In the genomic region with DNA sequence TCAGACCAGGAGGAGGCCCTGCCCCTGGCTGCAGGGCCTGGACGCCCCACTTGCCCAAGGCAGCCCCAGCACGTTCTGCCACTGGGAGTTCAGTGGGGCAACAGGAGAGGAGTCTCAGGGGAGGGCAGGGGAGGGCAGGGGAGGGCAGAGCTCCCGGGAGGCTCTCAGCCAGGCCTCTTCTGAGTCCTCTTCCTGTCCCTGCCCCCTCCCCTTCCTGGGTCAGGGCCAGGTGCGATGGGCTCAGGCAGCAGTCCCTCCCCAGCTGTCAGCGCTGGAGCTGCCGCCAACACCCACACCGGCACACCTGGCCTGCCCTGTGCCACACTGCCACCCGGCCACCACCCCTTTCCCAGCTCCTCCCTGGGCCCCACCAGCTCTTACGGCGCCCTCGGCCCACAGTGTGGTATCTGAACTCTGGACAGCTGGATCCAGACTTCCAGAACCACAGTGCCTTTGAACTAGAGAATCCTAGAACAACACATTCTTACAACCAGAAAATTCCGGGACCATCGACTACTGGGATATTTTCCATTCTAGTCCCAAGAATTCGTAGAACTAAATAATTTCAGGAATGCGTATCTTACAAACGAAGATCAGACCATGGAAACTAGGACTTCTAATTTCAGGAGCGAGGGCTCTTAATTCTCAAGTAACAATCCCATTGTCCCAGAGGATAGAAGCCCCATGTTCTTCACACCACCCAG, we compare ENCODE assay signal across 8 cellular contexts. TPM values are rescaled to one million over a fixed set of nuclear protein-coding genes. Genes with fewer than 3 reads are reported as not detected.
DNase-seq lines count a peak whose midpoint lies in the region; ATAC-seq and TF ChIP-seq lines count a peak whose summit lies in the region.

No MANE protein-coding gene starts in this region.

- H3K4me3 Mint-ChIP-seq in activated T-cell treated with anti-CD3 and anti-CD28 coated beads, Interleukin-2, amount 50 U/mL, for 4 hours: no peak overlapping the region

- H3K4me2 ChIP-seq in PC-9: 0 out of 2 replicates have a peak overlapping the region, but pooled peaks have one; percentile 3

- no peaks in the 10 kb centered on the region for H3K36me3 Mint-ChIP-seq in activated T-cell treated with anti-CD3 and anti-CD28 coated beads, Interleukin-2, amount 50 U/mL, for 4 hours (ENCODE audit: insufficient read depth)

- no peak overlapping the region for H3K27ac ChIP-seq in HEK293 (ENCODE audit: extremely low read depth, low read depth, low read length)
- H3K27ac ChIP-seq in PC-9: peak overlapping the region; percentile 19; the same call in 1 of the 2 replicates
- H3K27ac ChIP-seq in skin epidermis: peak overlapping the region in 13 of 21 experiments; percentile 19 to 76 (median 51)

- H3F3A ChIP-seq in PC-9 (ENCODE audit: insufficient read depth, low read depth): peaks cover 64% of the 10 kb centered on the region

- H4K20me1 ChIP-seq in PC-9 (ENCODE audit: insufficient read depth): no peaks in the 10 kb centered on the region

- POLR2A ChIA-PET in HEK293 (lab: Yijun Ruan, JAX): interaction anchor here (0.6 to 2.2 kb wide), 6 partner anchors 12 to 796 kb away, joined by 3 to 18 read pairs (median 3); a partner anchor contains a TSS
- POLR2A ChIA-PET in PC-9 (lab: Charles Lee; ENCODE audit: unreplicated experiment): interaction anchor here (0.6 to 0.7 kb wide), 2 partner anchors 53 to 83 kb away, joined by 3 to 8 read pairs; no protein-coding TSS in a partner anchor

- H3K9me3 Mint-ChIP-seq in activated T-cell treated with anti-CD3 and anti-CD28 coated beads, Interleukin-2, amount 50 U/mL, for 4 hours: no peaks in the 10 kb centered on the region

- H3K9me3 ChIP-seq in HEK293 (ENCODE audit: control insufficient read depth, insufficient read depth, low read depth, low read length): no peaks in the 10 kb centered on the region
- no peaks in the 10 kb centered on the region for H3K9me3 ChIP-seq in PC-9 (ENCODE audit: insufficient read depth, low read depth)

- no peaks in the 10 kb centered on the region for H3K36me3 ChIP-seq in HEK293 (ENCODE audit: control insufficient read depth in 2 of 2, insufficient read depth in 1 of 2, low read length in 2 of 2)
- no peaks in the 10 kb centered on the region for H3K36me3 ChIP-seq in PC-9 (ENCODE audit: low read depth)

- ATAC-seq in left ventricle myocardium superior (peak; percentile 19), GM21381 (IDR thresholded peaks at IDR 0.05; ENCODE audit: unreplicated experiment) (no peak)
- ATAC-seq in activated T-cell treated with anti-CD3 and anti-CD28 coated beads, Interleukin-2, amount 50 U/mL, for 4 hours: no peak

- no peaks in the 10 kb centered on the region for H3K79me2 ChIP-seq in PC-9 (ENCODE audit: low read depth)

- H3K4me3 ChIP-seq in HEK293 (ENCODE audit: low read depth, low read length) (no peak overlapping the region), PC-9 (no peak overlapping the region), skin epidermis (no peak overlapping the region)

- peak in 1 of 2 experiments; percentile 85 for DNase-seq in PC-9
- DNase-seq in left ventricle myocardium superior: no peak
- DNase-seq in activated T-cell treated with anti-CD3 and anti-CD28 coated beads, Interleukin-2, amount 50 U/mL, for 4 hours: no peak
- DNase-seq in RKO (ENCODE audit: low spot score): no peak
- no peak for DNase-seq in SW 1271 (lab: John Stamatoyannopoulos, UW)

- TF ChIP-seq CTCF in HEK293 (tag by site-specific recombination; IDR thresholded peaks at IDR 0.05) (no peak), PC-9 (conservative IDR thresholded peaks at IDR 0.05) (no peak)

- H3K9me2 ChIP-seq in PC-9 (ENCODE audit: insufficient read depth): no peaks in the 10 kb centered on the region

- H3K4me1 Mint-ChIP-seq in activated T-cell treated with anti-CD3 and anti-CD28 coated beads, Interleukin-2, amount 50 U/mL, for 4 hours (ENCODE audit: low read depth): peaks cover 10% of the 10 kb centered on the region

- no peaks in the 10 kb centered on the region for H3K4me1 ChIP-seq in HEK293 (ENCODE audit: control insufficient read depth, insufficient read depth, low read length)
- peaks cover 76% of the 10 kb centered on the region for H3K4me1 ChIP-seq in PC-9 (replicated peaks; ENCODE audit: insufficient read depth)

- H2AFZ ChIP-seq in PC-9: no peak overlapping the region

- no peaks in the 10 kb centered on the region for H3K27me3 ChIP-seq in PC-9 (ENCODE audit: insufficient read depth, low read depth)

- CTCF ChIA-PET in HEK293 (lab: Yijun Ruan, JAX): interaction anchor here (0.6 to 1.7 kb wide), 5 partner anchors 8 to 186 kb away, joined by 3 to 10 read pairs (median 3); no protein-coding TSS in a partner anchor
- CTCF ChIA-PET in PC-9 (lab: Charles Lee): interaction anchor here (0.7 to 1.3 kb wide), 5 partner anchors 10 to 126 kb away, joined by 3 to 8 read pairs (median 4); no protein-coding TSS in a partner anchor

- TSS peak; percentile 15 for BruUV-seq in PC-9 (replicated peaks; lab: Mats Ljungman, UMichigan)

- intact Hi-C loops in PC-9 (cut with micrococcal nuclease; ENCODE audit: unreplicated experiment): no loop called here
- intact Hi-C loops in left ventricle myocardium superior (cut with micrococcal nuclease): loop anchor here (10.0 kb wide), 1 partner anchor 63 kb away; no protein-coding TSS in a partner anchor

- peaks cover 28% of the 10 kb centered on the region for H3K27me3 Mint-ChIP-seq in activated T-cell treated with anti-CD3 and anti-CD28 coated beads, Interleukin-2, amount 50 U/mL, for 4 hours (ENCODE audit: low read depth)

TF ChIP-seq in HEK293, 187 proteins besides CTCF, POLR2A, EP300 and RAD21 (continues in another document):
- TF ChIP-seq ZNF214 (tag by site-specific recombination; IDR thresholded peaks at IDR 0.05; ENCODE audit: borderline replicate concordance): no peak
- TF ChIP-seq, protein P1, sequence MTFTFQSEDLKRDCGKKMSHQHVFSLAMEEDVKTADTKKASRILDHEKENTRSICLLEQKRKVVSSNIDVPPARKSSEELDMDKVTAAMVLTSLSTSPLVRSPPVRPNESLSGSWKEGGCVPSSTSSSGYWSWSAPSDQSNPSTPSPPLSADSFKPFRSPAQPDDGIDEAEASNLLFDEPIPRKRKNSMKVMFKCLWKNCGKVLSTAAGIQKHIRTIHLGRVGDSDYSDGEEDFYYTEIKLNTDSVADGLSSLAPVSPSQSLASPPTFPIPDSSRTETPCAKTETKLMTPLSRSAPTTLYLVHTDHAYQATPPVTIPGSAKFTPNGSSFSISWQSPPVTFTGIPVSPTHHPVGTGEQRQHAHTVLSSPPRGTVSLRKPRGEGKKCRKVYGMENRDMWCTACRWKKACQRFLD (tag by site-specific recombination; IDR thresholded peaks at IDR 0.05): no peak
- TF ChIP-seq, protein P2, sequence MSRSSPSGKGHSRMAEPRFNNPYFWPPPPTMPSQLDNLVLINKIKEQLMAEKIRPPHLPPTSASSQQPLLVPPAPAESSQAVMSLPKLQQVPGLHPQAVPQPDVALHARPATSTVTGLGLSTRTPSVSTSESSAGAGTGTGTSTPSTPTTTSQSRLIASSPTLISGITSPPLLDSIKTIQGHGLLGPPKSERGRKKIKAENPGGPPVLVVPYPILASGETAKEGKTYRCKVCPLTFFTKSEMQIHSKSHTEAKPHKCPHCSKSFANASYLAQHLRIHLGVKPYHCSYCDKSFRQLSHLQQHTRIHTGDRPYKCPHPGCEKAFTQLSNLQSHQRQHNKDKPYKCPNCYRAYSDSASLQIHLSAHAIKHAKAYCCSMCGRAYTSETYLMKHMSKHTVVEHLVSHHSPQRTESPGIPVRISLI (tag by site-specific recombination; IDR thresholded peaks at IDR 0.05): no peak
- peak; percentile 33; the same call in 1 of the 2 replicates for TF ChIP-seq GLIS2 (tag by site-specific recombination; IDR thresholded peaks at IDR 0.05)
- TF ChIP-seq, protein P3, sequence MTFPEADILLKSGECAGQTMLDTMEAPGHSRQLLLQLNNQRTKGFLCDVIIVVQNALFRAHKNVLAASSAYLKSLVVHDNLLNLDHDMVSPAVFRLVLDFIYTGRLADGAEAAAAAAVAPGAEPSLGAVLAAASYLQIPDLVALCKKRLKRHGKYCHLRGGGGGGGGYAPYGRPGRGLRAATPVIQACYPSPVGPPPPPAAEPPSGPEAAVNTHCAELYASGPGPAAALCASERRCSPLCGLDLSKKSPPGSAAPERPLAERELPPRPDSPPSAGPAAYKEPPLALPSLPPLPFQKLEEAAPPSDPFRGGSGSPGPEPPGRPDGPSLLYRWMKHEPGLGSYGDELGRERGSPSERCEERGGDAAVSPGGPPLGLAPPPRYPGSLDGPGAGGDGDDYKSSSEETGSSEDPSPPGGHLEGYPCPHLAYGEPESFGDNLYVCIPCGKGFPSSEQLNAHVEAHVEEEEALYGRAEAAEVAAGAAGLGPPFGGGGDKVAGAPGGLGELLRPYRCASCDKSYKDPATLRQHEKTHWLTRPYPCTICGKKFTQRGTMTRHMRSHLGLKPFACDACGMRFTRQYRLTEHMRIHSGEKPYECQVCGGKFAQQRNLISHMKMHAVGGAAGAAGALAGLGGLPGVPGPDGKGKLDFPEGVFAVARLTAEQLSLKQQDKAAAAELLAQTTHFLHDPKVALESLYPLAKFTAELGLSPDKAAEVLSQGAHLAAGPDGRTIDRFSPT (tag by site-specific recombination; IDR thresholded peaks at IDR 0.05): 0 out of 2 replicates have a peak, but pooled peaks have one; percentile 38
- TF ChIP-seq GLIS1 (tag by site-specific recombination; IDR thresholded peaks at IDR 0.05): peak; percentile 68
- no peak for TF ChIP-seq ZIC2 (tag by site-specific recombination; IDR thresholded peaks at IDR 0.05)
- TF ChIP-seq ZFP69B (tag by site-specific recombination; IDR thresholded peaks at IDR 0.05): peak; percentile 57; the same call in 1 of the 2 replicates
- TF ChIP-seq ZNF623 (tag by site-specific recombination; IDR thresholded peaks at IDR 0.05): peak; percentile 51
- TF ChIP-seq WT1 (tag by site-specific recombination; IDR thresholded peaks at IDR 0.05): 0 out of 2 replicates have a peak, but pooled peaks have one; percentile 16

RNA-seq across cellular contexts. Expression of a gene that starts 21.8 kb away (rescaled TPM):
- 1,699 and 2,252 TPM in 2 replicates for total RNA-seq in PC-9 (2021)
- total RNA-seq in left ventricle myocardium superior: 319 TPM
- total RNA-seq in activated T-cell treated with anti-CD3 and anti-CD28 coated beads, Interleukin-2, amount 50 U/mL, for 4 hours: 1,000 to 10,000 TPM; 2,811 to 2,835 (median 2,816) TPM

RNA-seq across cellular contexts. Expression of a gene that starts 52.1 kb away (rescaled TPM):
- 12.0 and 19.1 TPM in 2 replicates for total RNA-seq in PC-9 (2021)
- 41.3 TPM for total RNA-seq in left ventricle myocardium superior
- 1 to 10 TPM in 2 of 3 donors, under 1 TPM in 1; 0.43 to 1.4 (median 1.2) TPM for total RNA-seq in activated T-cell treated with anti-CD3 and anti-CD28 coated beads, Interleukin-2, amount 50 U/mL, for 4 hours

RNA-seq across cellular contexts. Expression of a gene that starts 52.9 kb away (rescaled TPM):
- total RNA-seq in PC-9 (2021) (35.5 and 39.7 TPM in 2 replicates), left ventricle myocardium superior (19.9 TPM)
- 1 to 10 TPM in 1 of 3 donors, under 1 TPM in 2; 0.35 to 2.1 (median 0.84) TPM for total RNA-seq in activated T-cell treated with anti-CD3 and anti-CD28 coated beads, Interleukin-2, amount 50 U/mL, for 4 hours
